In genomic region chr11:57770793-57771192, GRCh38 we compare ENCODE assay signal across 18 cellular contexts. TPM values are rescaled to one million over a fixed set of nuclear protein-coding genes. Genes with fewer than 3 reads are reported as not detected.
DNase-seq lines count a peak whose midpoint lies in the region; ATAC-seq, FAIRE-seq and TF ChIP-seq lines count a peak whose summit lies in the region.
"Had no signal": no experiment of that assay in that cellular context is flagged by ENCODE, and none has a peak within 500 bp of the region (broad histone marks: within the 10 kb centered on the region; RNA-seq: fewer than 3 reads in every experiment).

No MANE protein-coding gene starts in this region.

- H3F3A ChIP-seq in PC-9 (ENCODE audit: insufficient read depth, low read depth) = peaks cover 52% of the 10 kb centered on the region

- H3K4me1 ChIP-seq in PC-9 (replicated peaks; ENCODE audit: insufficient read depth) = peaks cover 89% of the 10 kb centered on the region
- H3K4me1 ChIP-seq in endothelial cell of umbilical vein (ENCODE audit: control insufficient read depth, extremely low read depth, insufficient read depth, low read length) = peaks cover 46% of the 10 kb centered on the region

- H3K36me3 ChIP-seq in PC-9 (ENCODE audit: low read depth) (peaks cover 27% of the 10 kb centered on the region), endothelial cell of umbilical vein (ENCODE audit: control insufficient read depth in 2 of 2, extremely low read depth in 1 of 2, insufficient read depth in 2 of 2, low read length in 2 of 2) (peaks cover 0 to 3% of the 10 kb centered on the region in 2 experiments)

- H3K79me2 ChIP-seq in PC-9 (ENCODE audit: low read depth) (peaks cover 100% of the 10 kb centered on the region), endothelial cell of umbilical vein (ENCODE audit: control insufficient read depth, insufficient read depth, low read length) (peaks cover 96% of the 10 kb centered on the region)

- peaks cover 51% of the 10 kb centered on the region for H4K20me1 ChIP-seq in PC-9 (ENCODE audit: insufficient read depth)
- peaks cover 10% of the 10 kb centered on the region for H4K20me1 ChIP-seq in endothelial cell of umbilical vein (replicated peaks; ENCODE audit: control insufficient read depth, extremely low read depth, insufficient read depth, low read length)

- FAIRE-seq in endothelial cell of umbilical vein (lab: Jason Lieb, UNC) = no peak

- H3K9me1 ChIP-seq in endothelial cell of umbilical vein (replicated peaks; ENCODE audit: control insufficient read depth, extremely low read depth, insufficient read depth, low read length) = no peaks in the 10 kb centered on the region

- no peak overlapping the region for H3K4me3 ChIP-seq in PC-9
- H3K4me3 ChIP-seq in endothelial cell of umbilical vein (replicated peaks in 1 of 3; ENCODE audit: insufficient read depth in 1 of 3, low read depth in 1 of 3, low read length in 3 of 3) = no peak overlapping the region
- H3K4me3 ChIP-seq: GM23248 had no signal

- no peak overlapping the region for H3K9ac ChIP-seq in endothelial cell of umbilical vein (replicated peaks; ENCODE audit: extremely low read depth, insufficient read depth, low read length)
- H3K9ac ChIP-seq: GM23248 had no signal

- H3K27ac ChIP-seq in PC-9 (peak overlapping the region; percentile 86), endothelial cell of umbilical vein (ENCODE audit: insufficient read depth, low read depth, low read length) (no peak overlapping the region)
- H3K27ac ChIP-seq: GM23248 had no signal

- H3K4me1 Mint-ChIP-seq in memory B cell (peaks cover 7% of the 10 kb centered on the region), type B pancreatic cell (ENCODE audit: unreplicated experiment) (peaks cover 48% of the 10 kb centered on the region)

- TF ChIP-seq POLR2A in endothelial cell of umbilical vein (IDR thresholded peaks at IDR 0.05; ENCODE audit: low read depth, low read length) = no peak

- POLR2A ChIA-PET in PC-9 (lab: Charles Lee; ENCODE audit: unreplicated experiment) (interaction anchor here (0.6 kb wide), 1 partner anchor 30 kb away, joined by 3 read pairs; the partner anchor contains the start of gene SELENOH), endothelial cell of umbilical vein (lab: Charles Lee) (interaction anchor here (0.7 to 1.0 kb wide), 2 partner anchors 9 kb away, joined by 3 read pairs; partner anchors contain the start of gene CTNND1)

- no peak overlapping the region for H3K4me3 Mint-ChIP-seq in memory B cell
- no peak overlapping the region for H3K4me3 Mint-ChIP-seq in type B pancreatic cell
- H3K4me3 Mint-ChIP-seq: CD4-positive, alpha-beta T cell had no signal

- CTCF ChIA-PET in PC-9 (lab: Charles Lee) (interaction anchor here (0.6 kb wide), 1 partner anchor 16 kb away, joined by 3 read pairs; no protein-coding TSS in a partner anchor), endothelial cell of umbilical vein (lab: Charles Lee) (interaction anchor here (1.0 to 3.2 kb wide), 6 partner anchors 10 to 753 kb away, joined by 3 to 41 read pairs (median 6); partner anchors contain the start of genes BTBD18 and CTNND1)

- H3K27me3 ChIP-seq in PC-9 (ENCODE audit: insufficient read depth, low read depth) (no peaks in the 10 kb centered on the region), endothelial cell of umbilical vein (ENCODE audit: control insufficient read depth in 2 of 2, insufficient read depth in 2 of 2, low read length in 2 of 2) (no peaks in the 10 kb centered on the region)

- dilution Hi-C loops in endothelial cell of umbilical vein (cut with MboI; ENCODE audit: extremely low pct_ligation_motif_present, low sequenced_read_pairs) = no loop called here

- H3K9me3 Mint-ChIP-seq in memory B cell (peaks cover 2% of the 10 kb centered on the region), type B pancreatic cell (peaks cover 5% of the 10 kb centered on the region)
- H3K9me3 Mint-ChIP-seq: CD4-positive, alpha-beta T cell had no signal

- H3K27me3 Mint-ChIP-seq in memory B cell (no peaks in the 10 kb centered on the region), type B pancreatic cell (no peaks in the 10 kb centered on the region)
- H3K27me3 Mint-ChIP-seq: CD4-positive, alpha-beta T cell had no signal

- no peaks in the 10 kb centered on the region for H3K9me2 ChIP-seq in PC-9 (ENCODE audit: insufficient read depth)

- H3K4me2 ChIP-seq in PC-9 = peak overlapping the region; percentile 78
- H3K4me2 ChIP-seq in endothelial cell of umbilical vein (ENCODE audit: insufficient read depth, low read length) = peak overlapping the region; percentile 51

- H3K27ac Mint-ChIP-seq in memory B cell (peak overlapping the region; percentile 1), type B pancreatic cell (peak overlapping the region; percentile 88)
- H3K27ac Mint-ChIP-seq: CD4-positive, alpha-beta T cell had no signal

- H3K9me3 ChIP-seq in PC-9 (ENCODE audit: insufficient read depth, low read depth) (no peaks in the 10 kb centered on the region), endothelial cell of umbilical vein (replicated peaks; ENCODE audit: control insufficient read depth, insufficient read depth, low read length) (no peaks in the 10 kb centered on the region)

- no peak for ATAC-seq in memory B cell (ENCODE audit: low read depth)
- ATAC-seq in GM19397 (IDR thresholded peaks at IDR 0.05; ENCODE audit: unreplicated experiment) = no peak
- ATAC-seq in HG02870 (IDR thresholded peaks at IDR 0.05; ENCODE audit: unreplicated experiment) = no peak
- ATAC-seq: PC-3 had no signal

- H2AFZ ChIP-seq in PC-9 = no peak overlapping the region
- H2AFZ ChIP-seq in endothelial cell of umbilical vein (ENCODE audit: low read depth, low read length) = no peak overlapping the region
- H2AFZ ChIP-seq: GM23248 had no signal

- BruUV-seq in PC-9 (replicated peaks; lab: Mats Ljungman, UMichigan) (no TSS peak), endothelial cell of umbilical vein (replicated peaks; lab: Mats Ljungman, UMichigan) (no TSS peak)

- H3K36me3 Mint-ChIP-seq in memory B cell (peaks cover 7% of the 10 kb centered on the region), type B pancreatic cell (peaks cover 27% of the 10 kb centered on the region)

- TF ChIP-seq CTCF in PC-9 (conservative IDR thresholded peaks at IDR 0.05) (no peak), endothelial cell of umbilical vein (IDR thresholded peaks at IDR 0.05; ENCODE audit: extremely low read depth in 1 of 2, insufficient read depth in 1 of 2, low read depth in 1 of 2, low read length in 2 of 2) (no peak), type B pancreatic cell (conservative IDR thresholded peaks at IDR 0.05) (no peak)

- DNase-seq in PC-9 (no peak), endothelial cell of umbilical vein (ENCODE audit: low read depth, low spot score) (no peak), memory B cell (ENCODE audit: low spot score in 2 of 2) (no peak), type B pancreatic cell (ENCODE audit: extremely low spot score, unreplicated experiment) (no peak), DMS114 treated with DMSO at 0.1 percent for 48 hours (lab: John Stamatoyannopoulos, UW; ENCODE audit: unreplicated experiment) (no peak)
- DNase-seq: CD4-positive, alpha-beta T cell; DMS79; GM23248; NCI-H1092; NCI-H146; NCI-H2081; NCI-H748 treated with DMSO at 0.1 percent for 48 hours; PC-3 had no signal

- intact Hi-C loops in PC-9 (cut with micrococcal nuclease; ENCODE audit: unreplicated experiment) (loop anchor here (10.0 kb wide), 2 partner anchors 446 to 1784 kb away; partner anchors contain the start of gene TNKS1BP1), endothelial cell of umbilical vein (cut with micrococcal nuclease) (no loop called here)

RNA-seq across cellular contexts. Expression of gene CTNND1, which starts 9.2 kb away (rescaled TPM):
- total RNA-seq in PC-9 (2021) (340 and 413 TPM in 2 replicates), endothelial cell of umbilical vein (268 and 285 TPM in 2 replicates), type B pancreatic cell (ENCODE audit: low replicate concordance) (187 and 253 TPM in 2 replicates)
- polyA plus RNA-seq in endothelial cell of umbilical vein = 132 and 152 TPM in 2 replicates
- polyA plus RNA-seq in endothelial cell of umbilical vein (2011; cell fraction: cytosol; rRNA removed) = 127 TPM in 2 replicates
- 222 and 251 TPM in 2 replicates for polyA plus RNA-seq in endothelial cell of umbilical vein (2011; cell fraction: nucleus; rRNA removed)
- polyA plus RNA-seq in endothelial cell of umbilical vein (2012) = 181 and 184 TPM in 2 replicates
- 814 and 870 TPM in 2 replicates for polyA minus RNA-seq in endothelial cell of umbilical vein
- 56.8 TPM for polyA minus RNA-seq in endothelial cell of umbilical vein (2011; cell fraction: cytosol; rRNA and poly(A)+ RNA removed)
- polyA minus RNA-seq in endothelial cell of umbilical vein (2011; cell fraction: nucleus; rRNA and poly(A)+ RNA removed) = 301 and 360 TPM in 2 replicates

RNA-seq across cellular contexts. Expression of gene BTBD18, which starts 19.2 kb away (rescaled TPM):
- not detected in 2 replicates for total RNA-seq in PC-9 (2021)
- not detected in 2 replicates for total RNA-seq in endothelial cell of umbilical vein
- polyA plus RNA-seq in endothelial cell of umbilical vein = not detected in 2 replicates
- polyA plus RNA-seq in endothelial cell of umbilical vein (2011; cell fraction: cytosol; rRNA removed) = not detected in 2 replicates
- polyA plus RNA-seq in endothelial cell of umbilical vein (2011; cell fraction: nucleus; rRNA removed) = not detected in 2 replicates
- 0.07 TPM in 1 of 2 replicates, not detected in the other for polyA plus RNA-seq in endothelial cell of umbilical vein (2012)
- polyA minus RNA-seq in endothelial cell of umbilical vein = not detected in 2 replicates
- polyA minus RNA-seq in endothelial cell of umbilical vein (2011; cell fraction: cytosol; rRNA and poly(A)+ RNA removed) = not detected
- polyA minus RNA-seq in endothelial cell of umbilical vein (2011; cell fraction: nucleus; rRNA and poly(A)+ RNA removed) = not detected in 2 replicates
- total RNA-seq in type B pancreatic cell (ENCODE audit: low replicate concordance) = not detected in 2 replicates
- total RNA-seq: CD4-positive, alpha-beta T cell; GM23248; MCF 10A; NCI-H460; PC-3; SK-MEL-5 had no signal
- polyA plus RNA-seq: GM23248 had no signal

RNA-seq across cellular contexts. Expression of gene SELENOH, which starts 29.5 kb away (rescaled TPM):
- total RNA-seq in PC-9 (2021) (211 and 318 TPM in 2 replicates), endothelial cell of umbilical vein (161 and 167 TPM in 2 replicates), type B pancreatic cell (ENCODE audit: low replicate concordance) (107 and 144 TPM in 2 replicates)
- polyA plus RNA-seq in endothelial cell of umbilical vein = 218 and 247 TPM in 2 replicates
- polyA plus RNA-seq in endothelial cell of umbilical vein (2011; cell fraction: cytosol; rRNA removed) = 118 and 162 TPM in 2 replicates
- polyA plus RNA-seq in endothelial cell of umbilical vein (2011; cell fraction: nucleus; rRNA removed) = 66.1 and 97.0 TPM in 2 replicates
- 120 and 149 TPM in 2 replicates for polyA plus RNA-seq in endothelial cell of umbilical vein (2012)
- polyA minus RNA-seq in endothelial cell of umbilical vein = 21.4 and 25.1 TPM in 2 replicates
- polyA minus RNA-seq in endothelial cell of umbilical vein (2011; cell fraction: cytosol; rRNA and poly(A)+ RNA removed) = 41.6 TPM
- 26.5 and 33.3 TPM in 2 replicates for polyA minus RNA-seq in endothelial cell of umbilical vein (2011; cell fraction: nucleus; rRNA and poly(A)+ RNA removed)

RNA-seq across cellular contexts. Expression of gene TMX2, which starts 58.4 kb away (rescaled TPM):
- total RNA-seq in PC-9 (2021) (124 and 138 TPM in 2 replicates), endothelial cell of umbilical vein (66.3 and 67.7 TPM in 2 replicates), type B pancreatic cell (ENCODE audit: low replicate concordance) (84.4 and 87.4 TPM in 2 replicates)
- polyA plus RNA-seq in endothelial cell of umbilical vein = 52.7 and 55.9 TPM in 2 replicates
- polyA plus RNA-seq in endothelial cell of umbilical vein (2011; cell fraction: cytosol; rRNA removed) = 56.8 and 63.8 TPM in 2 replicates
- polyA plus RNA-seq in endothelial cell of umbilical vein (2011; cell fraction: nucleus; rRNA removed) = 78.1 and 79.1 TPM in 2 replicates
- 69.7 and 95.0 TPM in 2 replicates for polyA plus RNA-seq in endothelial cell of umbilical vein (2012)
- polyA minus RNA-seq in endothelial cell of umbilical vein = 112 TPM in 2 replicates
- polyA minus RNA-seq in endothelial cell of umbilical vein (2011; cell fraction: cytosol; rRNA and poly(A)+ RNA removed) = 87.5 TPM
- 61.1 and 67.4 TPM in 2 replicates for polyA minus RNA-seq in endothelial cell of umbilical vein (2011; cell fraction: nucleus; rRNA and poly(A)+ RNA removed)

RNA-seq across cellular contexts. Expression of gene MED19, which starts 58.8 kb away (rescaled TPM):
- total RNA-seq in PC-9 (2021) (25.3 and 26.9 TPM in 2 replicates), endothelial cell of umbilical vein (25.1 TPM in 2 replicates), type B pancreatic cell (ENCODE audit: low replicate concordance) (17.9 and 21.5 TPM in 2 replicates)
- polyA plus RNA-seq in endothelial cell of umbilical vein = 48.0 and 80.3 TPM in 2 replicates
- 31.8 and 39.5 TPM in 2 replicates for polyA plus RNA-seq in endothelial cell of umbilical vein (2011; cell fraction: cytosol; rRNA removed)
- polyA plus RNA-seq in endothelial cell of umbilical vein (2011; cell fraction: nucleus; rRNA removed) = 26.4 and 31.3 TPM in 2 replicates
- 29.3 and 31.3 TPM in 2 replicates for polyA plus RNA-seq in endothelial cell of umbilical vein (2012)
- polyA minus RNA-seq in endothelial cell of umbilical vein = 12.7 and 14.7 TPM in 2 replicates
- polyA minus RNA-seq in endothelial cell of umbilical vein (2011; cell fraction: cytosol; rRNA and poly(A)+ RNA removed) = 12.0 TPM
- 11.3 and 14.3 TPM in 2 replicates for polyA minus RNA-seq in endothelial cell of umbilical vein (2011; cell fraction: nucleus; rRNA and poly(A)+ RNA removed)
